1 cellular context compared by ENCODE assay signal in genomic region chr3:86934851-86935250, GRCh38.
TF ChIP-seq lines count a peak whose summit lies in the region.

No MANE protein-coding gene starts in this region.

TF ChIP-seq in IMR-90, 13 proteins besides CTCF, POLR2A, EP300 and RAD21 (continued from another document):
- TF ChIP-seq USF2 (IDR thresholded peaks at IDR 0.05; ENCODE audit: low read depth, low read length): no peak
